ENCODE assay signal across 12 cellular contexts in genomic region chr7:7989985-7990761, GRCh38. TPM values are rescaled to one million over a fixed set of nuclear protein-coding genes. Genes with fewer than 3 reads are reported as not detected.
DNase-seq lines count a peak whose midpoint lies in the region; ATAC-seq, FAIRE-seq and TF ChIP-seq lines count a peak whose summit lies in the region.
"Had no signal": no experiment of that assay in that cellular context is flagged by ENCODE, and none has a peak within 500 bp of the region (broad histone marks: within the 10 kb centered on the region; RNA-seq: fewer than 3 reads in every experiment).

No MANE protein-coding gene starts in this region.

- H3K9ac ChIP-seq in PC-3 (ENCODE audit: low read length): no peak overlapping the region

- no peaks in the 10 kb centered on the region for H3K27me3 ChIP-seq in PC-3 (ENCODE audit: low read length)

- H3K27ac Mint-ChIP-seq in progenitor cell of endocrine pancreas: peak overlapping the region; percentile 30
- H3K27ac Mint-ChIP-seq: dendritic cell treated with granulocyte-macrophage colony-stimulating factor and Interleukin-4, amounts not matched to agents 40 ng/mL and 50 ng/mL, for 4 days had no signal

- no peaks in the 10 kb centered on the region for H3F3A ChIP-seq in PC-3 (ENCODE audit: low read length, unreplicated experiment)

- H3K9me3 Mint-ChIP-seq in progenitor cell of endocrine pancreas (ENCODE audit: low read depth): peaks cover 26% of the 10 kb centered on the region

- peaks cover 8% of the 10 kb centered on the region for H3K4me1 Mint-ChIP-seq in progenitor cell of endocrine pancreas (ENCODE audit: low read depth)

- BruUV-seq in PC-3 (replicated peaks; lab: Mats Ljungman, UMichigan): no TSS peak

- peak overlapping the region; percentile 83 for H3K4me2 ChIP-seq in PC-3 (ENCODE audit: low read length)

- H3K36me3 Mint-ChIP-seq in progenitor cell of endocrine pancreas (ENCODE audit: insufficient read depth): peaks cover 18% of the 10 kb centered on the region

- no peak for TF ChIP-seq CTCF in PC-3 (conservative IDR thresholded peaks at IDR 0.05; ENCODE audit: low read depth, low read length)
- no peak for TF ChIP-seq CTCF in coronary artery (IDR thresholded peaks at IDR 0.05)
- no peak for TF ChIP-seq CTCF in progenitor cell of endocrine pancreas (IDR thresholded peaks at IDR 0.05; ENCODE audit: unreplicated experiment)

- POLR2A ChIA-PET in PC-3 (lab: Charles Lee; ENCODE audit: unreplicated experiment): interaction anchor here (0.6 kb wide), 2 partner anchors 331 to 349 kb away, joined by 3 to 6 read pairs; partner anchors contain the start of gene UMAD1

- no peaks in the 10 kb centered on the region for H3K9me2 ChIP-seq in PC-3 (replicated peaks; ENCODE audit: low read length)

- no peaks in the 10 kb centered on the region for H4K20me1 ChIP-seq in PC-3 (ENCODE audit: low read length)

- H3K4me1 ChIP-seq in PC-3 (ENCODE audit: insufficient read depth, low read length): peaks cover 16% of the 10 kb centered on the region

- H3K4me3 ChIP-seq in PC-3 (ENCODE audit: low read length) (peak overlapping the region; percentile 62), coronary artery (peak overlapping the region; percentile 6)

- H3K27ac ChIP-seq in PC-3 (ENCODE audit: low read length): no peak overlapping the region
- H3K27ac ChIP-seq in coronary artery: no peak overlapping the region

- H3K4me3 Mint-ChIP-seq in progenitor cell of endocrine pancreas (ENCODE audit: low read depth): no peak overlapping the region
- H3K4me3 Mint-ChIP-seq: dendritic cell treated with granulocyte-macrophage colony-stimulating factor and Interleukin-4, amounts not matched to agents 40 ng/mL and 50 ng/mL, for 4 days had no signal

- CTCF ChIA-PET in PC-3 (lab: Charles Lee): no interaction called here

- H3K79me2 ChIP-seq in PC-3 (ENCODE audit: low read length): peaks cover 79% of the 10 kb centered on the region

- FAIRE-seq in urothelium cell line (lab: Jason Lieb, UNC): no peak
- FAIRE-seq: small intestine had no signal

- ATAC-seq in activated CD4-positive, CD25-positive, alpha-beta regulatory T cell treated with anti-CD3 and anti-CD28 coated beads, Interleukin-2, amount 50 U/mL, for 24 hours: peak; percentile 28 to 35
- ATAC-seq in PC-3: peak; percentile 55

- intact Hi-C loops in PC-3 (cut with micrococcal nuclease): no loop called here

- peak overlapping the region; percentile 50; the same call in 1 of the 2 replicates for H2AFZ ChIP-seq in PC-3 (ENCODE audit: low read length)

- peaks cover 3% of the 10 kb centered on the region; the same call in 1 of the 2 replicates for H3K36me3 ChIP-seq in PC-3 (ENCODE audit: low read depth, low read length)

- H3K27me3 Mint-ChIP-seq in progenitor cell of endocrine pancreas: no peaks in the 10 kb centered on the region
- H3K27me3 Mint-ChIP-seq: dendritic cell treated with granulocyte-macrophage colony-stimulating factor and Interleukin-4, amounts not matched to agents 40 ng/mL and 50 ng/mL, for 4 days had no signal

- peaks cover 8% of the 10 kb centered on the region; the same call in 1 of the 2 replicates for H3K9me3 ChIP-seq in PC-3 (ENCODE audit: low read length)

- DNase-seq in activated CD4-positive, CD25-positive, alpha-beta regulatory T cell (lab: John Stamatoyannopoulos, UW): no peak
- no peak for DNase-seq in PC-3
- DNase-seq in coronary artery (ENCODE audit: low spot score): no peak
- no peak for DNase-seq in progenitor cell of endocrine pancreas (ENCODE audit: low spot score, unreplicated experiment)
- no peak for DNase-seq in NCI-H526 treated with DMSO at 0.1 percent for 48 hours (lab: John Stamatoyannopoulos, UW)
- no peak for DNase-seq in urothelium cell line (ENCODE audit: low spot score)
- DNase-seq in DMS114 treated with DMSO at 0.1 percent for 48 hours (lab: John Stamatoyannopoulos, UW; ENCODE audit: unreplicated experiment): no peak
- DNase-seq: activated effector memory CD4-positive, alpha-beta T cell treated with Interleukin-2 at 50 U/mL for 16 hours; T-helper 9 cell had no signal

RNA-seq across cellular contexts. Expression of gene GLCCI1, which starts 21.6 kb away (rescaled TPM):
- total RNA-seq in PC-3 (2014; rRNA removed) (7.8 and 8.5 TPM in 2 replicates), progenitor cell of endocrine pancreas (39.3 and 42.4 TPM in 2 replicates)
